Comparison of ENCODE assay signal across 27 cellular contexts in the genomic region with DNA sequence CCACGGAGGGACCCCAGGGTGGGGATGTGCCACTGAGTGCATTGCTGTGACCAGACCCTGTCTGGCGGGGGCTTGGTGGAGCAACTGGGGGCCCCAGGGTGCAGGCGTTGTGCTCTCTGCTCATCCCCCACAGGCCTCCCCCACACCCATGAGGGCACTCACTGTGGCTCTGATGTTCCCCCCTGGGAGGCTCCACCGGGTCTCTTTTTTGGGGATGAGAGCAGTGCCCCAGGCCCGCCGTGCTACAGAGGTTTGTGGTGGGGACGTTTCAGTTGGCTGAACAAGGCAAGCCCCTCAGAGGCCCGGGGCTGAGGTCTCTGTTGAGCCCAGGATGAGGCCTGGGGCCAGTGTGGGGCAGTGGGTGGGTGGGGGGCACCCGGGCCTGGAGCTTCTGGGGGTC. TPM values are rescaled to one million over a fixed set of nuclear protein-coding genes. Genes with fewer than 3 reads are reported as not detected.
"Had no signal": no experiment of that assay in that cellular context is flagged by ENCODE, and none has a peak within 500 bp of the region (broad histone marks: within the 10 kb centered on the region; RNA-seq: fewer than 3 reads in every experiment).

No MANE protein-coding gene starts in this region.

- H3K27ac Mint-ChIP-seq: activated B cell treated with CpG ODN at 0.5 μM for 24 hours; activated CD4-positive, alpha-beta T cell treated with anti-CD3 and anti-CD28 coated beads, Interleukin-2, amount 10 ng/mL, durations not matched to agents 24 days and 14 days; activated CD8-positive, alpha-beta memory T cell treated with anti-CD3 and anti-CD28 coated beads, Interleukin-2, amount 10 ng/mL, durations not matched to agents 7 days and 5 days; activated naive CD4-positive, alpha-beta T cell treated with anti-CD3 and anti-CD28 coated beads, Interleukin-2, amount 50 U/mL, for 72 hours; activated naive CD8-positive, alpha-beta T cell treated with anti-CD3 and anti-CD28 coated beads, Interleukin-2, amount 50 U/mL, for 24 hours; activated T-cell treated with anti-CD3 and anti-CD28 coated beads, Interleukin-2, amount 50 U/mL, for 24 hours; activated T-helper 1 cell treated with anti-CD3 and anti-CD28 coated beads, Interleukin-12 subunit alpha, Interleukin-12 subunit beta, Interleukin-2, Interleukin-4 antibody, amounts not matched to agents 30 ng/mL and 10 ng/mL and 1 ng/mL, durations not matched to agents 14 hours and 24 hours and 36 hours; T-helper 17 cell had no signal

- H3K27me3 Mint-ChIP-seq: activated B cell treated with CpG ODN at 0.5 μM for 24 hours; activated CD8-positive, alpha-beta memory T cell treated with anti-CD3 and anti-CD28 coated beads, Interleukin-2, amount 10 ng/mL, durations not matched to agents 7 days and 5 days; activated naive CD8-positive, alpha-beta T cell treated with anti-CD3 and anti-CD28 coated beads, Interleukin-2, amount 50 U/mL, for 24 hours; activated T-cell treated with anti-CD3 and anti-CD28 coated beads, Interleukin-2, amount 50 U/mL, for 24 hours; T-helper 17 cell had no signal

- H3K27ac ChIP-seq: ascending aorta, body of pancreas had no signal

- H3K36me3 Mint-ChIP-seq: activated CD8-positive, alpha-beta memory T cell treated with anti-CD3 and anti-CD28 coated beads, Interleukin-2, amount 10 ng/mL, durations not matched to agents 7 days and 5 days; activated naive CD4-positive, alpha-beta T cell treated with anti-CD3 and anti-CD28 coated beads, Interleukin-2, amount 50 U/mL, for 72 hours had no signal

- H3K36me3 ChIP-seq: ascending aorta had no signal

- DNase-seq: activated B cell treated with CpG ODN at 0.5 μM for 24 hours; activated CD4-positive, alpha-beta T cell treated with anti-CD3 and anti-CD28 coated beads for 1 hour; activated CD4-positive, alpha-beta T cell treated with anti-CD3 and anti-CD28 coated beads, Interleukin-2, amount 10 ng/mL, durations not matched to agents 24 days and 14 days; activated CD4-positive, alpha-beta T cell treated with anti-CD3 and anti-CD28 coated beads, Interleukin-2, amount 50 U/mL, for 48 hours; activated CD8-positive, alpha-beta memory T cell treated with anti-CD3 and anti-CD28 coated beads, Interleukin-2, amount 10 ng/mL, durations not matched to agents 7 days and 5 days; activated effector memory CD4-positive, alpha-beta T cell treated with Interleukin-2 at 50 U/mL for 16 hours; activated naive CD4-positive, alpha-beta T cell; activated naive CD8-positive, alpha-beta T cell treated with anti-CD3 and anti-CD28 coated beads, Interleukin-2, amount 50 U/mL, for 24 hours; activated T-cell treated with anti-CD3 and anti-CD28 coated beads, Interleukin-2, amount 50 U/mL, for 24 hours; amniotic stem cell; body of pancreas; central memory CD4-positive, alpha-beta T cell; NCI-H1048; NCI-H146; NCI-H187 treated with DMSO at 0.1 percent for 48 hours; NCI-H2081 treated with DMSO at 0.1 percent for 48 hours; NCI-H446; NCI-H524; PC-3; SHP77 treated with DMSO at 0.1 percent for 48 hours; T-helper 17 cell; T-helper 9 cell had no signal

- H3K4me3 ChIP-seq: ascending aorta, body of pancreas had no signal

- H3K9me3 ChIP-seq: ascending aorta, body of pancreas had no signal

- ATAC-seq: activated CD8-positive, alpha-beta memory T cell treated with anti-CD3 and anti-CD28 coated beads, Interleukin-2, amount 10 ng/mL, durations not matched to agents 7 days and 5 days; activated naive CD4-positive, alpha-beta T cell treated with anti-CD3 and anti-CD28 coated beads, Interleukin-2, amount 50 U/mL, for 72 hours; activated naive CD8-positive, alpha-beta T cell treated with anti-CD3 and anti-CD28 coated beads, Interleukin-2, amount 50 U/mL, for 24 hours; body of pancreas; PC-3; T-helper 17 cell had no signal

- FAIRE-seq: bronchial epithelial cell, RCC 7860 had no signal

- H3K4me3 Mint-ChIP-seq: activated B cell treated with CpG ODN at 0.5 μM for 24 hours; activated CD4-positive, alpha-beta T cell treated with anti-CD3 and anti-CD28 coated beads, Interleukin-2, amount 10 ng/mL, durations not matched to agents 24 days and 14 days; activated CD8-positive, alpha-beta memory T cell treated with anti-CD3 and anti-CD28 coated beads, Interleukin-2, amount 10 ng/mL, durations not matched to agents 7 days and 5 days; activated naive CD8-positive, alpha-beta T cell treated with anti-CD3 and anti-CD28 coated beads, Interleukin-2, amount 50 U/mL, for 24 hours had no signal

- H3K9me3 Mint-ChIP-seq: activated B cell treated with CpG ODN at 0.5 μM for 24 hours; activated CD4-positive, alpha-beta T cell treated with anti-CD3 and anti-CD28 coated beads, Interleukin-2, amount 10 ng/mL, durations not matched to agents 24 days and 14 days; activated naive CD4-positive, alpha-beta T cell treated with anti-CD3 and anti-CD28 coated beads, Interleukin-2, amount 50 U/mL, for 72 hours; activated naive CD8-positive, alpha-beta T cell treated with anti-CD3 and anti-CD28 coated beads, Interleukin-2, amount 50 U/mL, for 24 hours; activated T-cell treated with anti-CD3 and anti-CD28 coated beads, Interleukin-2, amount 50 U/mL, for 24 hours; activated T-helper 1 cell treated with anti-CD3 and anti-CD28 coated beads, Interleukin-12 subunit alpha, Interleukin-12 subunit beta, Interleukin-2, Interleukin-4 antibody, amounts not matched to agents 30 ng/mL and 10 ng/mL and 1 ng/mL, durations not matched to agents 14 hours and 24 hours and 36 hours had no signal

RNA-seq across cellular contexts. Expression of a gene that starts 2.5 kb away (rescaled TPM):
- total RNA-seq: body of pancreas had no signal
